ENCODE assay signal across 2 cellular contexts in the genomic region with DNA sequence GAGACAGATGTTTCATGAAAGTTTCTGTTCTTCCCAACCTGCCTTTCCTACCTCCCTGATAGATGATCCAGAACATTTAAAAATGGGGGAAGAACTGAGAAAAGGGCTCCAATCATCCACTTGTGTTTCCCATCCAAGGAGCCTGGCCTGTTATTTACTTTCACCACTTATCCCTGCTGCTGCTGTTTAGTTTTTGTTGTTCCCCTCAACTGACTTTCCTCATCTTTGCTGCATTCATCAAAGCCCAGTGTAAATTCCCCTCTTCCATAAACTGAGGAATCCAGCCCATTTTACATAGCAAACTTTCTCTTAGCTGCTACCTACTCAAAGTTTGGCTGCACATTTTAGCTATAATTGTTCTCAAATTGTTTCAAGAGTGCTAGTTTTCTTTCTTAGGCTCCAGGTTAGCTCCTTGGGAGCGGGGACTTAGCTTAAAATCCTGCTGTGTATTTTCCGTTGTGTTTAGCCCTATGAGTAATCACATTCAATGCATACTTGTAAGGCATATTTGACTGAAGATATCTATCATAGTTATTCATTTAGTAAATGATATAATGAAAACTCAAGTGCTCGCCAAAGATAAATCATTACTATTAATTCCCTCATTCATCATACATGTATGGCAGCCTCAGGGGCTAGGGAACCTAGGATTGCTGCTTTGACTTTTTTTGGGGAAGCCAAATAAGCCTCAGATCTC.
TF ChIP-seq lines count a peak whose summit lies in the region.

No MANE protein-coding gene starts in this region.

TF ChIP-seq in GM23338, 12 proteins besides CTCF, POLR2A, EP300 and RAD21 (continues in another document):
- TF ChIP-seq ZNF462 (CRISPR knock-in tag; IDR thresholded peaks at IDR 0.05): no peak
- TF ChIP-seq ZNF114 (CRISPR knock-in tag; IDR thresholded peaks at IDR 0.05): no peak
- no peak for TF ChIP-seq CREB1 (CRISPR knock-in tag; IDR thresholded peaks at IDR 0.05; ENCODE audit: low read depth)
- TF ChIP-seq JUNB (IDR thresholded peaks at IDR 0.05; ENCODE audit: unreplicated experiment): no peak
- no peak for TF ChIP-seq POLR2AphosphoS5 (IDR thresholded peaks at IDR 0.05; ENCODE audit: low read depth)
- no peak for TF ChIP-seq EZH2phosphoT487 (IDR thresholded peaks at IDR 0.05; ENCODE audit: unreplicated experiment)
- TF ChIP-seq, protein P1, sequence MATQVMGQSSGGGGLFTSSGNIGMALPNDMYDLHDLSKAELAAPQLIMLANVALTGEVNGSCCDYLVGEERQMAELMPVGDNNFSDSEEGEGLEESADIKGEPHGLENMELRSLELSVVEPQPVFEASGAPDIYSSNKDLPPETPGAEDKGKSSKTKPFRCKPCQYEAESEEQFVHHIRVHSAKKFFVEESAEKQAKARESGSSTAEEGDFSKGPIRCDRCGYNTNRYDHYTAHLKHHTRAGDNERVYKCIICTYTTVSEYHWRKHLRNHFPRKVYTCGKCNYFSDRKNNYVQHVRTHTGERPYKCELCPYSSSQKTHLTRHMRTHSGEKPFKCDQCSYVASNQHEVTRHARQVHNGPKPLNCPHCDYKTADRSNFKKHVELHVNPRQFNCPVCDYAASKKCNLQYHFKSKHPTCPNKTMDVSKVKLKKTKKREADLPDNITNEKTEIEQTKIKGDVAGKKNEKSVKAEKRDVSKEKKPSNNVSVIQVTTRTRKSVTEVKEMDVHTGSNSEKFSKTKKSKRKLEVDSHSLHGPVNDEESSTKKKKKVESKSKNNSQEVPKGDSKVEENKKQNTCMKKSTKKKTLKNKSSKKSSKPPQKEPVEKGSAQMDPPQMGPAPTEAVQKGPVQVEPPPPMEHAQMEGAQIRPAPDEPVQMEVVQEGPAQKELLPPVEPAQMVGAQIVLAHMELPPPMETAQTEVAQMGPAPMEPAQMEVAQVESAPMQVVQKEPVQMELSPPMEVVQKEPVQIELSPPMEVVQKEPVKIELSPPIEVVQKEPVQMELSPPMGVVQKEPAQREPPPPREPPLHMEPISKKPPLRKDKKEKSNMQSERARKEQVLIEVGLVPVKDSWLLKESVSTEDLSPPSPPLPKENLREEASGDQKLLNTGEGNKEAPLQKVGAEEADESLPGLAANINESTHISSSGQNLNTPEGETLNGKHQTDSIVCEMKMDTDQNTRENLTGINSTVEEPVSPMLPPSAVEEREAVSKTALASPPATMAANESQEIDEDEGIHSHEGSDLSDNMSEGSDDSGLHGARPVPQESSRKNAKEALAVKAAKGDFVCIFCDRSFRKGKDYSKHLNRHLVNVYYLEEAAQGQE (IDR thresholded peaks at IDR 0.05; ENCODE audit: unreplicated experiment): no peak
- no peak for TF ChIP-seq STAT1 (IDR thresholded peaks at IDR 0.05; ENCODE audit: unreplicated experiment)
- no peak for TF ChIP-seq NANOG (IDR thresholded peaks at IDR 0.05; ENCODE audit: borderline replicate concordance)

TF ChIP-seq in SK-N-SH, 30 proteins besides CTCF, POLR2A, EP300 and RAD21 (continued from another document):
- TF ChIP-seq, protein P2, sequence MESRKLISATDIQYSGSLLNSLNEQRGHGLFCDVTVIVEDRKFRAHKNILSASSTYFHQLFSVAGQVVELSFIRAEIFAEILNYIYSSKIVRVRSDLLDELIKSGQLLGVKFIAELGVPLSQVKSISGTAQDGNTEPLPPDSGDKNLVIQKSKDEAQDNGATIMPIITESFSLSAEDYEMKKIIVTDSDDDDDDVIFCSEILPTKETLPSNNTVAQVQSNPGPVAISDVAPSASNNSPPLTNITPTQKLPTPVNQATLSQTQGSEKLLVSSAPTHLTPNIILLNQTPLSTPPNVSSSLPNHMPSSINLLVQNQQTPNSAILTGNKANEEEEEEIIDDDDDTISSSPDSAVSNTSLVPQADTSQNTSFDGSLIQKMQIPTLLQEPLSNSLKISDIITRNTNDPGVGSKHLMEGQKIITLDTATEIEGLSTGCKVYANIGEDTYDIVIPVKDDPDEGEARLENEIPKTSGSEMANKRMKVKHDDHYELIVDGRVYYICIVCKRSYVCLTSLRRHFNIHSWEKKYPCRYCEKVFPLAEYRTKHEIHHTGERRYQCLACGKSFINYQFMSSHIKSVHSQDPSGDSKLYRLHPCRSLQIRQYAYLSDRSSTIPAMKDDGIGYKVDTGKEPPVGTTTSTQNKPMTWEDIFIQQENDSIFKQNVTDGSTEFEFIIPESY (IDR thresholded peaks at IDR 0.05; ENCODE audit: borderline replicate concordance, low read depth): no peak
- peak; percentile 48; the same call in 1 of the 2 replicates for TF ChIP-seq NFIC (IDR thresholded peaks at IDR 0.05; ENCODE audit: borderline replicate concordance)
- peak; percentile 50 for TF ChIP-seq TCF12 (IDR thresholded peaks at IDR 0.05)
- no peak for TF ChIP-seq MXI1 (IDR thresholded peaks at IDR 0.05; ENCODE audit: low read depth, low read length)
- TF ChIP-seq MEF2A (IDR thresholded peaks at IDR 0.05; ENCODE audit: borderline replicate concordance, low read depth): no peak
- peak; percentile 35; the same call in 1 of the 2 replicates for TF ChIP-seq FOSL2 (IDR thresholded peaks at IDR 0.05; ENCODE audit: borderline replicate concordance, low read depth)
